Comparison of ENCODE assay signal across 8 cellular contexts in genomic region chr6:90295854-90296345, GRCh38. TPM values are rescaled to one million over a fixed set of nuclear protein-coding genes. Genes with fewer than 3 reads are reported as not detected.
A peak's percentile ranks its signal among the peaks of the same experiment; 100 is the strongest.
DNase-seq lines count a peak whose midpoint lies in the region; ATAC-seq, FAIRE-seq and TF ChIP-seq lines count a peak whose summit lies in the region.

No MANE protein-coding gene starts in this region.

- H3K27ac ChIP-seq in GM12878 (ENCODE audit: control insufficient read depth, insufficient read depth): no peak overlapping the region

- TF ChIP-seq CTCF in BJ (IDR thresholded peaks at IDR 0.05; ENCODE audit: insufficient read depth, low read depth, low read length) (peak; percentile 1; the same call in 1 of the 2 replicates), GM12878 (IDR thresholded peaks at IDR 0.05 in 2 of 3, conservative IDR thresholded peaks at IDR 0.05 in 1 of 3; ENCODE audit: control insufficient read depth in 2 of 3, extremely low read depth in 1 of 3, insufficient read depth in 1 of 3, low read depth in 3 of 3, low read length in 3 of 3) (no peak), retinal pigment epithelial cell (conservative IDR thresholded peaks at IDR 0.05; ENCODE audit: low read depth, low read length) (peak; percentile 14)

- no peak for TF ChIP-seq POLR2A in GM12878 (IDR thresholded peaks at IDR 0.05; ENCODE audit: low read depth, low read length)

- H2AFZ ChIP-seq in GM12878 (ENCODE audit: control insufficient read depth, low read depth, low read length): peak overlapping the region; percentile 4; the same call in 1 of the 2 replicates

- no TSS peak for BruUV-seq in GM12878 (replicated peaks; lab: Mats Ljungman, UMichigan)

- POLR2A ChIA-PET in BJ (lab: Charles Lee) (interaction anchor here (0.6 kb wide), 1 partner anchor 198 kb away, joined by 8 read pairs; no protein-coding TSS in a partner anchor), GM12878 (lab: Charles Lee) (no interaction called here)

- RAD21 ChIA-PET in GM12878 (lab: Charles Lee; ENCODE audit: unreplicated experiment): interaction anchor here (0.6 kb wide), 1 partner anchor 22 kb away, joined by 3 read pairs; no protein-coding TSS in a partner anchor

- SMC1A ChIA-PET in GM12878 (lab: Charles Lee; ENCODE audit: uncharacterized antibody, unreplicated experiment): no interaction called here

- H3K9ac ChIP-seq in GM12878 (ENCODE audit: control insufficient read depth, insufficient read depth, low read length): no peak overlapping the region

- TF ChIP-seq EP300 in GM12878 (IDR thresholded peaks at IDR 0.05; ENCODE audit: borderline replicate concordance in 1 of 2, control insufficient read depth in 1 of 2, low read depth in 2 of 2, low read length in 2 of 2): no peak

- H3K4me1 ChIP-seq in GM12878 (ENCODE audit: control insufficient read depth, insufficient read depth, low read length): no peaks in the 10 kb centered on the region; the same call in 1 of the 2 replicates

- in situ Hi-C loops in GM12878 (cut with MboI): no loop called here

- H3K79me2 ChIP-seq in GM12878 (ENCODE audit: control insufficient read depth, insufficient read depth, low read length): no peaks in the 10 kb centered on the region

- H3K9me3 ChIP-seq in GM12878 (replicated peaks; ENCODE audit: control insufficient read depth, insufficient read depth, low read length): no peaks in the 10 kb centered on the region

- peak overlapping the region; percentile 66 for H3K4me2 ChIP-seq in GM12878 (ENCODE audit: control insufficient read depth, insufficient read depth)

- H3K36me3 ChIP-seq in BJ (ENCODE audit: control insufficient read depth, insufficient read depth, low read length) (no peaks in the 10 kb centered on the region), GM12878 (ENCODE audit: control insufficient read depth in 2 of 2, insufficient read depth in 2 of 2, low read length in 1 of 2) (no peaks in the 10 kb centered on the region)

- 1% methylated on average over 51 of the region's 59 CpGs for WGBS in GM12878 (ENCODE audit: insufficient coverage, insufficient replicate concordance, low lambda C conversion rate, missing lambda C conversion rate)

- ATAC-seq in GM21447 (IDR thresholded peaks at IDR 0.05; ENCODE audit: unreplicated experiment): peak; percentile 43
- peak; percentile 30; the same call in 2 of the 3 replicates for ATAC-seq in GM12878
- ATAC-seq in HG03097 (IDR thresholded peaks at IDR 0.05; ENCODE audit: low FRiP score, unreplicated experiment): no peak

- DNase-seq in BJ (ENCODE audit: low read depth) (no peak), LHCN-M2 (ENCODE audit: low read depth) (peak; percentile 56), T-helper 22 cell (ENCODE audit: low read depth) (peak; percentile 46), GM12878 (ENCODE audit: low read depth, low spot score) (no peak), hypothalamus (lab: John Stamatoyannopoulos, UW) (peak in 48 of 51 donors; percentile 18 to 81 (median 59)), retinal pigment epithelial cell (ENCODE audit: low read depth) (no peak)

- H3K27me3 ChIP-seq in BJ (ENCODE audit: control insufficient read depth, insufficient read depth, low read length) (peaks cover 33% of the 10 kb centered on the region), GM12878 (replicated peaks in 1 of 2; ENCODE audit: control insufficient read depth in 2 of 2, insufficient read depth in 2 of 2, low read length in 1 of 2) (peaks cover 14 to 32% of the 10 kb centered on the region in 2 experiments)

- TF ChIP-seq RAD21 in GM12878 (IDR thresholded peaks at IDR 0.05; ENCODE audit: insufficient read depth, low read depth, low read length): no peak

- CTCF ChIA-PET in BJ (lab: Yijun Ruan, JAX) (interaction anchor here (0.7 to 1.3 kb wide), 3 partner anchors 11 to 325 kb away, joined by 3 read pairs; no protein-coding TSS in a partner anchor), GM12878 (lab: Yijun Ruan, JAX) (no interaction called here)

- no peaks in the 10 kb centered on the region for H4K20me1 ChIP-seq in GM12878 (ENCODE audit: control insufficient read depth, insufficient read depth)

- FAIRE-seq in GM12878 (lab: Jason Lieb, UNC): no peak

- intact Hi-C loops in GM12878 (cut with micrococcal nuclease; ENCODE audit: unreplicated experiment): no loop called here

- H3K4me3 ChIP-seq in BJ (ENCODE audit: low read depth, low read length) (peak overlapping the region; percentile 52), GM12878 (no peak overlapping the region; the same call in 1 of the 2 replicates), retinal pigment epithelial cell (ENCODE audit: low read length) (peak overlapping the region; percentile 59)

TF ChIP-seq in GM12878, 131 proteins besides CTCF, POLR2A, EP300 and RAD21:
- TF ChIP-seq HDAC6 (IDR thresholded peaks at IDR 0.05; ENCODE audit: unreplicated experiment) (peak; percentile 81), SUZ12 (IDR thresholded peaks at IDR 0.05; ENCODE audit: unreplicated experiment) (peak; percentile 13), E4F1 (IDR thresholded peaks at IDR 0.05; ENCODE audit: borderline replicate concordance, partially characterized antibody) (no peak)

RNA-seq across cellular contexts. Expression of gene BACH2, which starts 0.7 kb away (rescaled TPM):
- polyA plus RNA-seq in BJ (2011; rRNA removed) (0.01 and 0.10 TPM in 2 replicates), GM12878 (2011; rRNA removed) (0.01 and 0.03 TPM in 2 replicates), GM12878 (2014; fragmentation: Illumina TruSeq; extraction: Trizol) (0.04 and 0.08 TPM in 2 replicates), GM12878 (2014; fragmentation: Nextera tagmentation; extraction: Ambion mirVana) (under 1 TPM in 1 of 2 experiments, not detected in 1; 0.10 TPM), GM12878 (2014; rRNA removed) (0.03 TPM in 2 replicates), GM12878 (2016; fragmentation: Nextera tagmentation; extraction: Ambion mirVana) (not detected)
- polyA minus RNA-seq in BJ (2011; rRNA and poly(A)+ RNA removed): 0.05 TPM in 2 replicates
- total RNA-seq in LHCN-M2 (2014; rRNA removed) (0.06 TPM in 1 of 2 replicates, not detected in the other), GM12878 (2014; rRNA removed) (0.06 TPM in 1 of 2 replicates, not detected in the other), GM12878 (2014; rRNA removed; fragmentation: Illumina TruSeq; extraction: Trizol) (0.04 and 0.18 TPM in 2 replicates), GM12878 (2021) (0.16 and 0.28 TPM in 2 replicates)
- polyA plus RNA-seq in LHCN-M2 (2012): 0.11 TPM
- 0.31 and 0.86 TPM in 2 replicates for total RNA-seq in GM12878 (2013; cell fraction: nucleolus; rRNA removed)
- 0.13 TPM for polyA plus RNA-seq in GM12878 (2011; ENCODE audit: low read depth)
- 0.03 TPM in 2 replicates for polyA plus RNA-seq in GM12878 (2011; cell fraction: cytosol; rRNA removed)
- 0.03 and 0.06 TPM in 2 replicates for polyA plus RNA-seq in GM12878 (2011; cell fraction: nucleus; rRNA removed)
- 0.06 and 0.20 TPM in 2 replicates for polyA plus RNA-seq in GM12878 (2012)
- polyA minus RNA-seq in GM12878 (2011; rRNA and poly(A)+ RNA removed): under 0.01 and 0.10 TPM in 2 replicates
- polyA minus RNA-seq in GM12878 (2011; cell fraction: cytosol; rRNA and poly(A)+ RNA removed): not detected in 2 replicates
- polyA minus RNA-seq in GM12878 (2011; cell fraction: nucleus; rRNA and poly(A)+ RNA removed): 0.12 and 0.38 TPM in 2 replicates

Comparison
In these comparisons a context has a peak if more than half of its experiments do, and no peak if none do; other contexts are left out.
1. DNase-seq: peak in LHCN-M2 (single experiment), T-helper 22 cell (single experiment) and hypothalamus (48 of 51); none in BJ (single experiment), GM12878 (single experiment) and retinal pigment epithelial cell (single experiment).
2. CTCF ChIP-seq: peak in BJ (single experiment) and retinal pigment epithelial cell (single experiment); none in GM12878 (0 of 3).